Comparison of ENCODE assay signal across 1 cellular context in genomic region chr3:51706788-51707731, GRCh38.
TF ChIP-seq lines count a peak whose summit lies in the region.

Gene GRM2 (plus strand): TSS chr3:51707068. CDS start chr3:51708984, 1,916 bp downstream.

TF ChIP-seq in GM12878, 131 proteins besides CTCF, POLR2A, EP300 and RAD21 (continued from another document):
- no peak for TF ChIP-seq SKIL (IDR thresholded peaks at IDR 0.05; ENCODE audit: low read depth, poor library complexity, severe bottlenecking)
